ENCODE assay signal across 27 cellular contexts in the genomic region with DNA sequence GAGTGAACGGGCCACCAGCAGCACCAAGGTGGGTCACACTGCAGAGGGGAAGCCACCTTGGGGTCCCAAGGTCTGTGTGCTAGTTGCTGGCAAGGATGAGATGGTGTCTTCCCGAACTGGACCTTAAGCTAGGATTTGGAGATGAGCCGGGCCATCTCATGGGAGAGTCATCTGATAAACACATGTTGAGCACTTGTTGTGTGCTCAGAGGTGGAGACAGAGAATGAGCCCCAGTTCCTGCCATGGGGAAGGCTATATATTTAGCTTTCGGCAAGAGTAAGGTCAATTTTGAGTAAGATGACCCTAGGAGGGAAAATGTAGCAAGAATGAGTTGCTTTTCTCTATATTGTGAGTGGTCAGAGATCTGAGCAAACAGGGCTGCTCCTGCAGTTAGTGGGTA.
"Had no signal": no experiment of that assay in that cellular context is flagged by ENCODE, and none has a peak within 500 bp of the region (broad histone marks: within the 10 kb centered on the region; RNA-seq: fewer than 3 reads in every experiment).

No MANE protein-coding gene starts in this region.

- H3K4me1 ChIP-seq: neural progenitor cell, prostate gland had no signal

- H3K27ac Mint-ChIP-seq: neural progenitor cell; stimulated activated naive B cell treated with anti-CD40 and anti-IgM and Interleukin-4, amounts not matched to agents 10 μg/mL and 1 μg/mL and 100 μg/mL, for 72 hours; stimulated activated naive CD8-positive, alpha-beta T cell treated with anti-CD3 and anti-CD28 coated beads, Interleukin-15, Interleukin-2, amounts not matched to agents 100 ng/mL and 50 ng/mL, for 24 hours had no signal

- H3K36me3 ChIP-seq: left lung, neural progenitor cell, prostate gland, thoracic aorta, tibial nerve, upper lobe of left lung had no signal

- H3K36me3 Mint-ChIP-seq: neural progenitor cell; stimulated activated naive B cell treated with anti-CD40 and anti-IgM and Interleukin-4, amounts not matched to agents 10 μg/mL and 1 μg/mL and 100 μg/mL, for 72 hours had no signal

- H2AFZ ChIP-seq: neural progenitor cell had no signal

- H3K4me3 Mint-ChIP-seq: naive thymus-derived CD4-positive, alpha-beta T cell; nephron; neural progenitor cell; stimulated activated naive B cell treated with anti-CD40 and anti-IgM and Interleukin-4, amounts not matched to agents 10 μg/mL and 1 μg/mL and 100 μg/mL, for 72 hours; stimulated activated naive CD8-positive, alpha-beta T cell treated with anti-CD3 and anti-CD28 coated beads, Interleukin-15, Interleukin-2, amounts not matched to agents 100 ng/mL and 50 ng/mL, for 24 hours had no signal

- H3K27me3 ChIP-seq: dorsolateral prefrontal cortex, heart right ventricle, left lung, neural progenitor cell, right atrium auricular region, tibial nerve, upper lobe of left lung had no signal

- DNase-seq: dorsolateral prefrontal cortex; effector CD4-positive, alpha-beta T cell; foreskin melanocyte; glutamatergic neuron; heart right ventricle; hippocampal formation; left cardiac atrium; left lung; mesendoderm; midbrain; naive thymus-derived CD4-positive, alpha-beta T cell; nucleus accumbens; small intestine; stimulated activated CD4-positive, alpha-beta T cell treated with anti-CD3 and anti-CD28 coated beads, Interleukin-15, amount 100 ng/mL, for 24 hours; stimulated activated CD4-positive, alpha-beta T cell treated with anti-CD3 and anti-CD28 coated beads, Interleukin-2, amount 100 ng/mL, for 48 hours; stimulated activated naive B cell treated with anti-CD40 and anti-IgM and Interleukin-4, amounts not matched to agents 10 μg/mL and 1 μg/mL and 100 μg/mL, for 72 hours; upper lobe of left lung had no signal

- H3K27me3 Mint-ChIP-seq: stimulated activated naive CD8-positive, alpha-beta T cell treated with anti-CD3 and anti-CD28 coated beads, Interleukin-15, Interleukin-2, amounts not matched to agents 100 ng/mL and 50 ng/mL, for 24 hours had no signal

- H3K27ac ChIP-seq: dorsolateral prefrontal cortex, left lung, neural progenitor cell, prostate gland, right atrium auricular region, thoracic aorta, tibial nerve, upper lobe of left lung had no signal

- H3K4me3 ChIP-seq: dorsolateral prefrontal cortex, heart right ventricle, left lung, neural progenitor cell, prostate gland, right atrium auricular region, thoracic aorta, tibial nerve, upper lobe of left lung had no signal

- H3K9me3 Mint-ChIP-seq: nephron; neural progenitor cell; stimulated activated naive B cell treated with anti-CD40 and anti-IgM and Interleukin-4, amounts not matched to agents 10 μg/mL and 1 μg/mL and 100 μg/mL, for 72 hours; stimulated activated naive CD8-positive, alpha-beta T cell treated with anti-CD3 and anti-CD28 coated beads, Interleukin-15, Interleukin-2, amounts not matched to agents 100 ng/mL and 50 ng/mL, for 24 hours had no signal

- FAIRE-seq: colon, islet of Langerhans, small intestine, urothelium cell line had no signal

- H3K9ac ChIP-seq: neural progenitor cell had no signal

- H3K4me2 ChIP-seq: neural progenitor cell had no signal

- H3K4me1 Mint-ChIP-seq: stimulated activated naive B cell treated with anti-CD40 and anti-IgM and Interleukin-4, amounts not matched to agents 10 μg/mL and 1 μg/mL and 100 μg/mL, for 72 hours had no signal

- ATAC-seq: heart right ventricle; left cardiac atrium; left lung; naive thymus-derived CD4-positive, alpha-beta T cell; stimulated activated naive B cell treated with anti-CD40 and anti-IgM and Interleukin-4, amounts not matched to agents 10 μg/mL and 1 μg/mL and 100 μg/mL, for 72 hours had no signal

- H3K9me3 ChIP-seq: heart right ventricle, left lung, prostate gland, right atrium auricular region, thoracic aorta, tibial nerve, upper lobe of left lung had no signal
